In genomic region chr22:37907036-37907954, GRCh38 we compare ENCODE assay signal across 1 cellular context.
TF ChIP-seq lines count a peak whose summit lies in the region.

No MANE protein-coding gene starts in this region.

TF ChIP-seq in HEK293, 187 proteins besides CTCF, POLR2A, EP300 and RAD21 (continued from another document):
- TF ChIP-seq ZBTB10 (tag by site-specific recombination; IDR thresholded peaks at IDR 0.05) (peak; percentile 69; the same call in 1 of the 2 replicates), SP2 (tag by site-specific recombination; IDR thresholded peaks at IDR 0.05) (no peak; the same call in 1 of the 2 replicates), ZNF423 (tag by site-specific recombination; IDR thresholded peaks at IDR 0.05) (no peak), ZNF664 (tag by site-specific recombination; IDR thresholded peaks at IDR 0.05) (no peak), ZNF514 (tag by site-specific recombination; IDR thresholded peaks at IDR 0.05) (no peak), ZFHX2 (tag by site-specific recombination; conservative IDR thresholded peaks at IDR 0.05) (peak; percentile 78), ZNF529 (tag by site-specific recombination; IDR thresholded peaks at IDR 0.05; ENCODE audit: insufficient replicate concordance) (no peak), ZNF133 (tag by site-specific recombination; IDR thresholded peaks at IDR 0.05) (no peak), ZNF350 (tag by site-specific recombination; IDR thresholded peaks at IDR 0.05) (no peak), TSHZ1 (tag by site-specific recombination; IDR thresholded peaks at IDR 0.05; ENCODE audit: borderline replicate concordance) (no peak), ZSCAN5A (tag by site-specific recombination; IDR thresholded peaks at IDR 0.05) (no peak), ZFP3 (tag by site-specific recombination; IDR thresholded peaks at IDR 0.05; ENCODE audit: low read depth) (no peak)
